12 cellular contexts compared by ENCODE assay signal in the genomic region with DNA sequence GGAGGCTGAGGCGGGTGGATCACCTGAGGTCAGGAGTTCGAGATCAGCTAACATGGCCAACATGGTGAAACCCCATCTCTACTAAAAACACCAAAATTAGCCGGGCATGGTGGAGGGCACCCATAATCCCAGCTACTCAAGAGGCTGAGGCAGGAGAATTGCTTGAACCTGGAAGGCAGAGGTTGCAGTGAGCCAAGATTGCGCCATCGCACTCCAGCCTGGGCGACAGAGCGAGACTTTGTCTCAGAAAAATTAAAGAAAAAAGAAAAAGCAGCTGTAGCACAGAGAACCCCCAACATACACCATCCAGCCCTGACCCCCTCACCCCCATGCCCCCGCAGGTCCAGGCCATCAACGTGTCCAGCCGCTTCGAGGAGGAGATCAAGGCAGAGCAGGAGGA. TPM values are rescaled to one million over a fixed set of nuclear protein-coding genes. Genes with fewer than 3 reads are reported as not detected.
A peak's percentile ranks its signal among the peaks of the same experiment; 100 is the strongest.
DNase-seq lines count a peak whose midpoint lies in the region; ATAC-seq and TF ChIP-seq lines count a peak whose summit lies in the region.
"Not testable (repeated sequence)": the region's sequence is repeated elsewhere in the genome, so short reads cannot be mapped to it uniquely, and the experiment has no call there.
"Had no signal": no experiment of that assay in that cellular context is flagged by ENCODE, and none has a peak within 500 bp of the region (broad histone marks: within the 10 kb centered on the region; RNA-seq: fewer than 3 reads in every experiment).

No MANE protein-coding gene starts in this region.

- intact Hi-C loops in CD4-positive, alpha-beta memory T cell (cut with micrococcal nuclease); dendritic cell treated with granulocyte-macrophage colony-stimulating factor and Interleukin-4, amounts not matched to agents 40 ng/mL and 50 ng/mL, for 4 days (cut with micrococcal nuclease); natural killer cell (cut with micrococcal nuclease): not testable (repeated sequence)
- intact Hi-C loops in thyroid gland (cut with DNase I): loop anchor here (2.0 kb wide), 1 partner anchor 103 kb away; no protein-coding TSS in a partner anchor

- CTCF ChIA-PET in CD4-positive, alpha-beta memory T cell (lab: Charles Lee; ENCODE audit: partially characterized antibody): interaction anchor here (1.3 to 14.3 kb wide), 3 partner anchors 8 to 106 kb away, joined by 4 to 274 read pairs (median 6); no protein-coding TSS in a partner anchor

- not testable (repeated sequence) for ATAC-seq in activated T-helper 17 cell treated with anti-CD3 and anti-CD28 coated beads, Interleukin-2, amount 50 U/mL, for 72 hours (replicated peaks); natural killer cell

- not testable (repeated sequence) for H3K4me1 ChIP-seq in CD4-positive, alpha-beta memory T cell (ENCODE audit: insufficient read depth, low read length)
- peaks cover 6 to 23% of the 10 kb centered on the region in 2 experiments for H3K4me1 ChIP-seq in neutrophil (ENCODE audit: control insufficient read depth in 1 of 2, insufficient read depth in 1 of 2, low read depth in 1 of 2, low read length in 1 of 2)
- H3K4me1 ChIP-seq in thyroid gland: peaks cover 5 to 16% of the 10 kb centered on the region in 2 donors

- not testable (repeated sequence) for H3K9me3 ChIP-seq in CD4-positive, alpha-beta memory T cell (ENCODE audit: control insufficient read depth in 1 of 2, low read length in 2 of 2); neutrophil; thyroid gland

- TF ChIP-seq POLR2A in thyroid gland (IDR thresholded peaks at IDR 0.05): not testable (repeated sequence)

- peaks cover 0 to 16% (median 1%) of the 10 kb centered on the region in 4 donors for H3K4me1 Mint-ChIP-seq in CD4-positive, alpha-beta memory T cell
- not testable (repeated sequence) for H3K4me1 Mint-ChIP-seq in activated T-helper 17 cell treated with anti-CD3 and anti-CD28 coated beads, Interleukin-2, amount 50 U/mL, for 72 hours
- H3K4me1 Mint-ChIP-seq in dendritic cell treated with granulocyte-macrophage colony-stimulating factor and Interleukin-4, amounts not matched to agents 40 ng/mL and 50 ng/mL, for 4 days (ENCODE audit: low read depth): peaks cover 96% of the 10 kb centered on the region
- peaks cover 49 to 80% of the 10 kb centered on the region in 2 donors for H3K4me1 Mint-ChIP-seq in natural killer cell

- not testable (repeated sequence) for TF ChIP-seq RAD21 in Ishikawa (IDR thresholded peaks at IDR 0.05; ENCODE audit: low read depth)

- H3K27ac Mint-ChIP-seq in CD4-positive, alpha-beta memory T cell: peak overlapping the region in 4 of 7 donors; percentile 71 to 84 (median 77)
- peak overlapping the region; percentile 36 for H3K27ac Mint-ChIP-seq in activated T-helper 17 cell treated with anti-CD3 and anti-CD28 coated beads, Interleukin-2, amount 50 U/mL, for 72 hours
- peak overlapping the region; percentile 74 for H3K27ac Mint-ChIP-seq in dendritic cell treated with granulocyte-macrophage colony-stimulating factor and Interleukin-4, amounts not matched to agents 40 ng/mL and 50 ng/mL, for 4 days
- peak overlapping the region; percentile 93 to 100 for H3K27ac Mint-ChIP-seq in natural killer cell

- not testable (repeated sequence) for H3K27me3 ChIP-seq in CD4-positive, alpha-beta memory T cell (ENCODE audit: insufficient read depth, low read length); neutrophil; thyroid gland

- POLR2A ChIA-PET in CD4-positive, alpha-beta memory T cell (lab: Charles Lee; ENCODE audit: partially characterized antibody): not testable (repeated sequence)

- 59 to 65% methylated on average over 11 of the region's 11 CpGs for WGBS in thyroid gland, 2 donors

- not testable (repeated sequence) for DNase-seq in CD4-positive, alpha-beta memory T cell; natural killer cell
- DNase-seq in thyroid gland: peak; percentile 45 to 50

- not testable (repeated sequence) for TF ChIP-seq EP300 in Ishikawa (IDR thresholded peaks at IDR 0.05; ENCODE audit: borderline replicate concordance)

- not testable (repeated sequence) for H3K9me3 Mint-ChIP-seq in CD4-positive, alpha-beta memory T cell; activated T-helper 17 cell treated with anti-CD3 and anti-CD28 coated beads, Interleukin-2, amount 50 U/mL, for 72 hours; dendritic cell treated with granulocyte-macrophage colony-stimulating factor and Interleukin-4, amounts not matched to agents 40 ng/mL and 50 ng/mL, for 4 days; natural killer cell

- H3K27ac ChIP-seq in CD4-positive, alpha-beta memory T cell (ENCODE audit: low read depth, low read length); thyroid gland: not testable (repeated sequence)
- H3K27ac ChIP-seq in neutrophil: peak overlapping the region; percentile 82

- H3K4me3 ChIP-seq in CD4-positive, alpha-beta memory T cell (ENCODE audit: low read length in 2 of 2); neutrophil (ENCODE audit: low read depth in 1 of 2, low read length in 1 of 2); thyroid gland (replicated peaks in 1 of 3): not testable (repeated sequence)

- peaks cover 12 to 47% of the 10 kb centered on the region in 2 donors for H3K36me3 Mint-ChIP-seq in CD4-positive, alpha-beta memory T cell
- peaks cover 52% of the 10 kb centered on the region for H3K36me3 Mint-ChIP-seq in activated T-helper 17 cell treated with anti-CD3 and anti-CD28 coated beads, Interleukin-2, amount 50 U/mL, for 72 hours (ENCODE audit: low read depth)
- H3K36me3 Mint-ChIP-seq in dendritic cell treated with granulocyte-macrophage colony-stimulating factor and Interleukin-4, amounts not matched to agents 40 ng/mL and 50 ng/mL, for 4 days (ENCODE audit: low read depth): peaks cover 97% of the 10 kb centered on the region
- H3K36me3 Mint-ChIP-seq in natural killer cell: not testable (repeated sequence)

- H3K36me3 ChIP-seq in CD4-positive, alpha-beta memory T cell (ENCODE audit: insufficient read depth, low read length): not testable (repeated sequence)
- H3K36me3 ChIP-seq in neutrophil (peaks cover 96% of the 10 kb centered on the region), thyroid gland (peaks cover 9 to 22% of the 10 kb centered on the region in 2 donors)

- not testable (repeated sequence) for H3K4me3 Mint-ChIP-seq in CD4-positive, alpha-beta memory T cell; activated T-helper 17 cell treated with anti-CD3 and anti-CD28 coated beads, Interleukin-2, amount 50 U/mL, for 72 hours; dendritic cell treated with granulocyte-macrophage colony-stimulating factor and Interleukin-4, amounts not matched to agents 40 ng/mL and 50 ng/mL, for 4 days
- peak overlapping the region; percentile 68 for H3K4me3 Mint-ChIP-seq in natural killer cell

- TF ChIP-seq CTCF in natural killer cell (IDR thresholded peaks at IDR 0.05); neutrophil (IDR thresholded peaks at IDR 0.05); thyroid gland (IDR thresholded peaks at IDR 0.05): not testable (repeated sequence)

- H3K27me3 Mint-ChIP-seq in CD4-positive, alpha-beta memory T cell; activated T-helper 17 cell treated with anti-CD3 and anti-CD28 coated beads, Interleukin-2, amount 50 U/mL, for 72 hours; dendritic cell treated with granulocyte-macrophage colony-stimulating factor and Interleukin-4, amounts not matched to agents 40 ng/mL and 50 ng/mL, for 4 days; natural killer cell (ENCODE audit: low read depth in 2 of 2): not testable (repeated sequence)

TF ChIP-seq in Ishikawa, 13 proteins besides CTCF, POLR2A, EP300 and RAD21:
- peak; percentile 67 for TF ChIP-seq CEBPB (IDR thresholded peaks at IDR 0.05)
TF ChIP-seq in Ishikawa: peak in this region for 1; not testable (repeated sequence) for 12.

RNA-seq across cellular contexts. Expression of a gene that starts 10.0 kb away (rescaled TPM):
- total RNA-seq in CD4-positive, alpha-beta memory T cell: under 1 TPM in 1 of 2 experiments, not detected in 1; 0.17 TPM
- not detected for polyA plus RNA-seq in CD4-positive, alpha-beta memory T cell
- not detected for total RNA-seq in activated T-helper 17 cell treated with anti-CD3 and anti-CD28 coated beads, Interleukin-2, amount 50 U/mL, for 72 hours
- total RNA-seq in natural killer cell: 1 to 10 TPM; 5.5 to 9.7 (median 6.4) TPM
- under 1 TPM in 1 of 4 donors, not detected in 3; 0.13 TPM for total RNA-seq in thyroid gland
- total RNA-seq: GM23248, H7 had no signal
- polyA plus RNA-seq: BJ; CD4-positive, CD25-positive, alpha-beta regulatory T cell; GM23248 had no signal

RNA-seq across cellular contexts. Expression of a gene that starts 18.6 kb away (rescaled TPM):
- 10 to 100 TPM; 46.4 to 50.3 TPM for total RNA-seq in CD4-positive, alpha-beta memory T cell
- polyA plus RNA-seq in CD4-positive, alpha-beta memory T cell: 10 to 100 TPM; 58.4 to 66.7 TPM
- 10 to 100 TPM; 44.6 to 90.4 TPM for total RNA-seq in activated T-helper 17 cell treated with anti-CD3 and anti-CD28 coated beads, Interleukin-2, amount 50 U/mL, for 72 hours
- total RNA-seq in natural killer cell (100 to 1,000 TPM; 804 to 952 (median 855) TPM), thyroid gland (10 to 100 TPM; 50.9 to 62.6 (median 56.7) TPM)

RNA-seq across cellular contexts. Expression of a gene that starts 28.3 kb away (rescaled TPM):
- total RNA-seq in CD4-positive, alpha-beta memory T cell: not detected
- not detected for polyA plus RNA-seq in CD4-positive, alpha-beta memory T cell
- not detected for total RNA-seq in activated T-helper 17 cell treated with anti-CD3 and anti-CD28 coated beads, Interleukin-2, amount 50 U/mL, for 72 hours
- total RNA-seq in natural killer cell (not detected), thyroid gland (not detected)
- total RNA-seq: A673; CD4-positive, CD25-positive, alpha-beta regulatory T cell; GM23248; H7 had no signal
- polyA plus RNA-seq: BJ; CD4-positive, CD25-positive, alpha-beta regulatory T cell; GM23248 had no signal

RNA-seq across cellular contexts. Expression of a gene that starts 47.7 kb away (rescaled TPM):
- total RNA-seq in CD4-positive, alpha-beta memory T cell: not detected
- not detected for polyA plus RNA-seq in CD4-positive, alpha-beta memory T cell
- total RNA-seq in activated T-helper 17 cell treated with anti-CD3 and anti-CD28 coated beads, Interleukin-2, amount 50 U/mL, for 72 hours: not detected
- total RNA-seq in natural killer cell (not detected), thyroid gland (not detected)
- total RNA-seq: A673; CD4-positive, CD25-positive, alpha-beta regulatory T cell; GM23248; H7 had no signal
- polyA plus RNA-seq: BJ; CD4-positive, CD25-positive, alpha-beta regulatory T cell; GM23248 had no signal

Comparison
In these comparisons a context has a peak if more than half of its experiments do, and no peak if none do; other contexts are left out.
1. H3K27ac Mint-ChIP-seq: peak in every context shown above with its lines; median percentile 96 in natural killer cell; 77 in CD4-positive, alpha-beta memory T cell; 74 in dendritic cell treated with granulocyte-macrophage colony-stimulating factor and Interleukin-4, amounts not matched to agents 40 ng/mL and 50 ng/mL, for 4 days; 36 in activated T-helper 17 cell treated with anti-CD3 and anti-CD28 coated beads, Interleukin-2, amount 50 U/mL, for 72 hours.
2. RNA of a gene that starts 10.0 kb away (total RNA-seq): 5.5 to 9.7 TPM in natural killer cell; 0.17 TPM in CD4-positive, alpha-beta memory T cell, not detected in activated T-helper 17 cell treated with anti-CD3 and anti-CD28 coated beads, Interleukin-2, amount 50 U/mL, for 72 hours and 0.13 TPM in thyroid gland; every median in the first group is over 4 times any median in the second.
3. RNA of a gene that starts 18.6 kb away (total RNA-seq): 804 to 952 TPM in natural killer cell; 44.6 to 90.4 TPM in activated T-helper 17 cell treated with anti-CD3 and anti-CD28 coated beads, Interleukin-2, amount 50 U/mL, for 72 hours, 50.9 to 62.6 TPM in thyroid gland and 46.4 to 50.3 TPM in CD4-positive, alpha-beta memory T cell; every median in the first group is over 4 times any median in the second.